22 cellular contexts compared by ENCODE assay signal in genomic region chr14:38553586-38553985, GRCh38.
A peak's percentile ranks its signal among the peaks of the same experiment; 100 is the strongest.
DNase-seq lines count a peak whose midpoint lies in the region; ATAC-seq, FAIRE-seq and TF ChIP-seq lines count a peak whose summit lies in the region.
"Had no signal": no experiment of that assay in that cellular context is flagged by ENCODE, and none has a peak within 500 bp of the region (broad histone marks: within the 10 kb centered on the region; RNA-seq: fewer than 3 reads in every experiment).

No MANE protein-coding gene starts in this region.

- H3K4me2 ChIP-seq in HepG2 (ENCODE audit: low read depth, low read length) = no peak overlapping the region

- H3K36me3 ChIP-seq in HepG2 (replicated peaks in 1 of 2; ENCODE audit: control insufficient read depth in 1 of 2, insufficient read depth in 2 of 2, low read length in 2 of 2) (no peaks in the 10 kb centered on the region), right lobe of liver (no peaks in the 10 kb centered on the region), gastrocnemius medialis (no peaks in the 10 kb centered on the region)

- no peak overlapping the region for H3K4me3 Mint-ChIP-seq in WTC11
- H3K4me3 Mint-ChIP-seq in stimulated activated naive B cell treated with anti-CD40 and anti-IgM and Interleukin-4, amounts not matched to agents 10 μg/mL and 1 μg/mL and 100 μg/mL, for 72 hours = no peak overlapping the region
- H3K4me3 Mint-ChIP-seq: activated naive CD4-positive, alpha-beta T cell treated with anti-CD3 and anti-CD28 coated beads, Interleukin-2, amount 10 ng/mL, durations not matched to agents 7 days and 5 days; endodermal cell had no signal

- BruUV-seq in HepG2 (replicated peaks; lab: Mats Ljungman, UMichigan) = no TSS peak

- H3K9me3 Mint-ChIP-seq in WTC11 = peaks cover 16% of the 10 kb centered on the region
- peaks cover 0 to 2% of the 10 kb centered on the region in 2 donors for H3K9me3 Mint-ChIP-seq in stimulated activated naive B cell treated with anti-CD40 and anti-IgM and Interleukin-4, amounts not matched to agents 10 μg/mL and 1 μg/mL and 100 μg/mL, for 72 hours
- H3K9me3 Mint-ChIP-seq: activated naive CD4-positive, alpha-beta T cell treated with anti-CD3 and anti-CD28 coated beads, Interleukin-2, amount 10 ng/mL, durations not matched to agents 7 days and 5 days had no signal

- H3K4me1 ChIP-seq in HepG2 (ENCODE audit: insufficient read depth, low read length) (no peaks in the 10 kb centered on the region), right lobe of liver (no peaks in the 10 kb centered on the region), gastrocnemius medialis (no peaks in the 10 kb centered on the region)

- no peak for FAIRE-seq in HepG2 (lab: Jason Lieb, UNC)
- FAIRE-seq: GM18507, HTR-8/SVneo, keratinocyte had no signal

- H3K27me3 Mint-ChIP-seq in WTC11 (ENCODE audit: low read depth) = peaks cover 3% of the 10 kb centered on the region
- H3K27me3 Mint-ChIP-seq in stimulated activated naive B cell treated with anti-CD40 and anti-IgM and Interleukin-4, amounts not matched to agents 10 μg/mL and 1 μg/mL and 100 μg/mL, for 72 hours = no peaks in the 10 kb centered on the region
- H3K27me3 Mint-ChIP-seq: activated naive CD4-positive, alpha-beta T cell treated with anti-CD3 and anti-CD28 coated beads, Interleukin-2, amount 10 ng/mL, durations not matched to agents 7 days and 5 days had no signal

- no peaks in the 10 kb centered on the region for H3K79me2 ChIP-seq in HepG2 (ENCODE audit: insufficient read depth, low read length)

- H3K9me3 ChIP-seq in HepG2 (ENCODE audit: low read length) (peaks cover 2% of the 10 kb centered on the region), right lobe of liver (no peaks in the 10 kb centered on the region), gastrocnemius medialis (no peaks in the 10 kb centered on the region)

- peaks cover 24% of the 10 kb centered on the region for H3K4me1 Mint-ChIP-seq in WTC11
- no peaks in the 10 kb centered on the region for H3K4me1 Mint-ChIP-seq in stimulated activated naive B cell treated with anti-CD40 and anti-IgM and Interleukin-4, amounts not matched to agents 10 μg/mL and 1 μg/mL and 100 μg/mL, for 72 hours
- H3K4me1 Mint-ChIP-seq: activated naive CD4-positive, alpha-beta T cell treated with anti-CD3 and anti-CD28 coated beads, Interleukin-2, amount 10 ng/mL, durations not matched to agents 7 days and 5 days had no signal

- H3K36me3 Mint-ChIP-seq in WTC11 = peaks cover 13% of the 10 kb centered on the region
- H3K36me3 Mint-ChIP-seq in stimulated activated naive B cell treated with anti-CD40 and anti-IgM and Interleukin-4, amounts not matched to agents 10 μg/mL and 1 μg/mL and 100 μg/mL, for 72 hours = no peaks in the 10 kb centered on the region
- H3K36me3 Mint-ChIP-seq: activated naive CD4-positive, alpha-beta T cell treated with anti-CD3 and anti-CD28 coated beads, Interleukin-2, amount 10 ng/mL, durations not matched to agents 7 days and 5 days had no signal

- no peaks in the 10 kb centered on the region for H4K20me1 ChIP-seq in HepG2 (ENCODE audit: insufficient read depth, low read length)

- H3K27ac Mint-ChIP-seq in WTC11 = no peak overlapping the region
- H3K27ac Mint-ChIP-seq in stimulated activated naive B cell treated with anti-CD40 and anti-IgM and Interleukin-4, amounts not matched to agents 10 μg/mL and 1 μg/mL and 100 μg/mL, for 72 hours = no peak overlapping the region
- H3K27ac Mint-ChIP-seq: activated naive CD4-positive, alpha-beta T cell treated with anti-CD3 and anti-CD28 coated beads, Interleukin-2, amount 10 ng/mL, durations not matched to agents 7 days and 5 days; endodermal cell had no signal

- TF ChIP-seq EP300 in HepG2 (IDR thresholded peaks at IDR 0.05; ENCODE audit: low read depth in 2 of 2, low read length in 2 of 2) (no peak), HepG2 (CRISPR knock-in tag; IDR thresholded peaks at IDR 0.05; ENCODE audit: borderline replicate concordance) (no peak)

- in situ Hi-C loops in HepG2 (cut with HindIII; ENCODE audit: extremely low pct_ligation_motif_present, low pct_unique_long_range_greater_than_20kb) (no loop called here), gastrocnemius medialis (cut with MboI; ENCODE audit: low sequenced_read_pairs in 4 of 4) (no loop called here)

- H3K27me3 ChIP-seq in HepG2 (ENCODE audit: control insufficient read depth in 1 of 2, insufficient read depth in 2 of 2, low read length in 2 of 2) = no peaks in the 10 kb centered on the region
- H3K27me3 ChIP-seq in right lobe of liver = no peaks in the 10 kb centered on the region
- H3K27me3 ChIP-seq in gastrocnemius medialis = no peaks in the 10 kb centered on the region

- H3K27ac ChIP-seq in HepG2 (ENCODE audit: extremely low read length, insufficient read depth, low read length) (no peak overlapping the region), right lobe of liver (no peak overlapping the region), gastrocnemius medialis (no peak overlapping the region)
- H3K27ac ChIP-seq: RWPE1 had no signal

- CTCF ChIA-PET in HepG2 (lab: Yijun Ruan, JAX; ENCODE audit: low intra/inter-chr PET ratio, low total read pairs) = no interaction called here
- CTCF ChIA-PET in WTC11 (lab: Charles Lee) = no interaction called here

- no peak for ATAC-seq in HepG2
- ATAC-seq in right lobe of liver = no peak
- ATAC-seq in WTC11 = 0 out of 2 replicates have a peak, but pooled peaks have one; percentile 20
- no peak for ATAC-seq in stimulated activated naive B cell treated with anti-CD40 and anti-IgM and Interleukin-4, amounts not matched to agents 10 μg/mL and 1 μg/mL and 100 μg/mL, for 72 hours (replicated peaks)
- no peak for ATAC-seq in HG03354 (IDR thresholded peaks at IDR 0.05; ENCODE audit: poor library complexity, severe bottlenecking, unreplicated experiment)
- ATAC-seq in gastrocnemius medialis = no peak

- intact Hi-C loops in HepG2 (cut with micrococcal nuclease; ENCODE audit: unreplicated experiment) = no loop called here
- intact Hi-C loops in right lobe of liver (cut with DNase I) = no loop called here
- intact Hi-C loops in gastrocnemius medialis (cut with DNase I; ENCODE audit: low total_unique reads) = no loop called here

- TF ChIP-seq RAD21 in HepG2 (CRISPR knock-in tag; IDR thresholded peaks at IDR 0.05) = no peak

- POLR2A ChIA-PET in HepG2 (lab: Yijun Ruan, JAX) = no interaction called here
- POLR2A ChIA-PET in WTC11 (lab: Charles Lee) = no interaction called here

- H3K9ac ChIP-seq in HepG2 (ENCODE audit: insufficient read depth, low read depth, low read length) = no peak overlapping the region

- no peak overlapping the region for H2AFZ ChIP-seq in HepG2 (ENCODE audit: low read length)

- DNase-seq in HepG2 (ENCODE audit: low spot score) (no peak), right lobe of liver (no peak), WTC11 (ENCODE audit: low spot score) (no peak), hepatic stellate cell (ENCODE audit: low spot score) (peak; percentile 16), gastrocnemius medialis (no peak), OCI-M1 (lab: John Stamatoyannopoulos, UW) (no peak)
- no peak for DNase-seq in stimulated activated naive B cell treated with anti-CD40 and anti-IgM and Interleukin-4, amounts not matched to agents 10 μg/mL and 1 μg/mL and 100 μg/mL, for 72 hours
- DNase-seq: 8988T; activated CD4-positive, alpha-beta T cell treated with anti-CD3 and anti-CD28 coated beads for 1 hour; activated CD8-positive, alpha-beta memory T cell treated with anti-CD3 and anti-CD28 coated beads, Interleukin-2, amount 50 U/mL, for 48 hours; activated naive CD4-positive, alpha-beta T cell treated with anti-CD3 and anti-CD28 coated beads, Interleukin-2, amount 10 ng/mL, durations not matched to agents 7 days and 5 days; COR-L47; endodermal cell; head of caudate nucleus; NCI-H2081 treated with DMSO at 0.1 percent for 48 hours; NCI-H526 treated with DMSO at 0.1 percent for 48 hours; T-helper 1 cell had no signal

- TF ChIP-seq POLR2A in HepG2 (IDR thresholded peaks at IDR 0.05; ENCODE audit: insufficient read depth in 1 of 2, low read depth in 2 of 2, low read length in 2 of 2) (no peak), right lobe of liver (IDR thresholded peaks at IDR 0.05) (no peak), gastrocnemius medialis (IDR thresholded peaks at IDR 0.05) (no peak)

- H3K4me3 ChIP-seq in HepG2 (replicated peaks in 1 of 3; ENCODE audit: insufficient read depth in 1 of 3, low read depth in 2 of 3, low read length in 3 of 3) (no peak overlapping the region), right lobe of liver (no peak overlapping the region), gastrocnemius medialis (no peak overlapping the region)

- TF ChIP-seq CTCF in HepG2 (CRISPR knock-in tag; IDR thresholded peaks at IDR 0.05) (no peak), right lobe of liver (IDR thresholded peaks at IDR 0.05) (no peak), WTC11 (IDR thresholded peaks at IDR 0.05) (no peak), gastrocnemius medialis (IDR thresholded peaks at IDR 0.05 in 4 of 5, conservative IDR thresholded peaks at IDR 0.05 in 1 of 5) (no peak)

TF ChIP-seq in HepG2, 621 proteins besides CTCF, POLR2A, EP300 and RAD21:
- no peak for TF ChIP-seq PHB2 (IDR thresholded peaks at IDR 0.05; ENCODE audit: partially characterized antibody)
- TF ChIP-seq MAFG (CRISPR knock-in tag; IDR thresholded peaks at IDR 0.05) = peak; percentile 33; the same call in 1 of the 2 replicates
- no peak for TF ChIP-seq ZNF83 (CRISPR knock-in tag; IDR thresholded peaks at IDR 0.05; ENCODE audit: borderline replicate concordance)
- no peak for TF ChIP-seq ZNF776 (CRISPR knock-in tag; IDR thresholded peaks at IDR 0.05)

TF ChIP-seq in WTC11, 78 proteins besides CTCF, POLR2A, EP300 and RAD21 (continues in another document):
- TF ChIP-seq EMX1 (CRISPR knock-in tag; IDR thresholded peaks at IDR 0.05) = no peak
- TF ChIP-seq, protein P1, sequence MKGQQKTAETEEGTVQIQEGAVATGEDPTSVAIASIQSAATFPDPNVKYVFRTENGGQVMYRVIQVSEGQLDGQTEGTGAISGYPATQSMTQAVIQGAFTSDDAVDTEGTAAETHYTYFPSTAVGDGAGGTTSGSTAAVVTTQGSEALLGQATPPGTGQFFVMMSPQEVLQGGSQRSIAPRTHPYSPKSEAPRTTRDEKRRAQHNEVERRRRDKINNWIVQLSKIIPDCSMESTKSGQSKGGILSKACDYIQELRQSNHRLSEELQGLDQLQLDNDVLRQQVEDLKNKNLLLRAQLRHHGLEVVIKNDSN (CRISPR knock-in tag; IDR thresholded peaks at IDR 0.05) = no peak
